In genomic region chr14:101359221-101360044, GRCh38 we compare ENCODE assay signal across 13 cellular contexts.
DNase-seq lines count a peak whose midpoint lies in the region; ATAC-seq and TF ChIP-seq lines count a peak whose summit lies in the region.
"Had no signal": no experiment of that assay in that cellular context is flagged by ENCODE, and none has a peak within 500 bp of the region (broad histone marks: within the 10 kb centered on the region; RNA-seq: fewer than 3 reads in every experiment).

No MANE protein-coding gene starts in this region.

- intact Hi-C loops in testis (cut with DNase I; ENCODE audit: low total_unique reads) = loop anchor here (10.0 kb wide), 1 partner anchor 115 kb away; no protein-coding TSS in a partner anchor

- no peak for TF ChIP-seq POLR2A in testis (IDR thresholded peaks at IDR 0.05)

- DNase-seq in MG63 (peak; percentile 26), testis (peak; percentile 78), NCI-H2081 treated with DMSO at 0.1 percent for 48 hours (lab: John Stamatoyannopoulos, UW) (no peak), NCI-H345 treated with DMSO at 0.1 percent for 48 hours (lab: John Stamatoyannopoulos, UW; ENCODE audit: unreplicated experiment) (no peak)
- DNase-seq in effector memory CD4-positive, alpha-beta T cell = no peak
- DNase-seq: H9, NCI-H1694 treated with DMSO at 0.1 percent for 48 hours, SHP77 treated with DMSO at 0.1 percent for 48 hours had no signal

- H3K27me3 ChIP-seq in MG63 (no peaks in the 10 kb centered on the region), testis (no peaks in the 10 kb centered on the region)
- no peaks in the 10 kb centered on the region for H3K27me3 ChIP-seq in effector memory CD4-positive, alpha-beta T cell (replicated peaks; ENCODE audit: control insufficient read depth, insufficient read depth, low read length, poor library complexity, severe bottlenecking)
- H3K27me3 ChIP-seq: ascending aorta had no signal

- H3K4me3 ChIP-seq in MG63 (no peak overlapping the region), mesodermal cell (ENCODE audit: extremely low read depth, insufficient read depth, low read length, poor library complexity, severe bottlenecking) (no peak overlapping the region), testis (no peak overlapping the region)
- H3K4me3 ChIP-seq in effector memory CD4-positive, alpha-beta T cell (ENCODE audit: insufficient read depth, low read depth, low read length, poor library complexity, severe bottlenecking) = no peak overlapping the region
- H3K4me3 ChIP-seq: ascending aorta had no signal

- no peaks in the 10 kb centered on the region for H3K36me3 ChIP-seq in MG63
- no peaks in the 10 kb centered on the region for H3K36me3 ChIP-seq in mesodermal cell (ENCODE audit: control insufficient read depth, insufficient read depth, low read length)
- H3K36me3 ChIP-seq in testis (ENCODE audit: low read depth, missing control alignments) = no peaks in the 10 kb centered on the region
- no peaks in the 10 kb centered on the region for H3K36me3 ChIP-seq in effector memory CD4-positive, alpha-beta T cell (ENCODE audit: control insufficient read depth, insufficient read depth, low read length)
- H3K36me3 ChIP-seq: ascending aorta, neutrophil had no signal

- WGBS in mesodermal cell (ENCODE audit: insufficient coverage in 2 of 2), 2 experiments = 87 to 92% methylated on average over 19 of the region's 19 CpGs
- 63 to 71% methylated on average over 16 to 19 of the region's 19 CpGs for WGBS in testis, 2 donors

- no peak for TF ChIP-seq CTCF in testis (IDR thresholded peaks at IDR 0.05)

- H3K27ac ChIP-seq in cingulate gyrus (ENCODE audit: low read depth, low read length) = peak overlapping the region; percentile 71
- peak overlapping the region; percentile 7 for H3K27ac ChIP-seq in mesodermal cell (ENCODE audit: low read depth, low read length, severe bottlenecking)
- H3K27ac ChIP-seq in testis = peak overlapping the region; percentile 63 to 67
- no peak overlapping the region for H3K27ac ChIP-seq in effector memory CD4-positive, alpha-beta T cell (ENCODE audit: insufficient read depth, low read length, poor library complexity, severe bottlenecking)
- H3K27ac ChIP-seq: ascending aorta, neutrophil had no signal

- H3K9me3 ChIP-seq in MG63 (no peaks in the 10 kb centered on the region), mesodermal cell (ENCODE audit: control insufficient read depth, low read length) (peaks cover 12% of the 10 kb centered on the region), testis (no peaks in the 10 kb centered on the region)
- no peaks in the 10 kb centered on the region for H3K9me3 ChIP-seq in effector memory CD4-positive, alpha-beta T cell (ENCODE audit: control insufficient read depth, low read length)
- H3K9me3 ChIP-seq: neutrophil had no signal

- H3K4me1 ChIP-seq in mesodermal cell (ENCODE audit: control insufficient read depth, insufficient read depth, low read length, poor library complexity, severe bottlenecking) (peaks cover 15% of the 10 kb centered on the region), testis (peaks cover 37% of the 10 kb centered on the region)
- H3K4me1 ChIP-seq in effector memory CD4-positive, alpha-beta T cell (ENCODE audit: control insufficient read depth, insufficient read depth, low read length, poor library complexity, severe bottlenecking) = no peaks in the 10 kb centered on the region

- no peak for ATAC-seq in HG02852 (IDR thresholded peaks at IDR 0.05; ENCODE audit: unreplicated experiment)

Comparison
In these comparisons a context has a peak if more than half of its experiments do, and no peak if none do; other contexts are left out.
1. DNase-seq: peak in MG63 (single experiment) and testis (single experiment); none in NCI-H2081 treated with DMSO at 0.1 percent for 48 hours (single experiment), NCI-H345 treated with DMSO at 0.1 percent for 48 hours (single experiment) and effector memory CD4-positive, alpha-beta T cell (0 of 3).